ENCODE assay signal across 11 cellular contexts in genomic region chr4:102687373-102687981, GRCh38.
DNase-seq lines count a peak whose midpoint lies in the region; ATAC-seq, FAIRE-seq and TF ChIP-seq lines count a peak whose summit lies in the region.
"Had no signal": no experiment of that assay in that cellular context is flagged by ENCODE, and none has a peak within 500 bp of the region (broad histone marks: within the 10 kb centered on the region; RNA-seq: fewer than 3 reads in every experiment).

No MANE protein-coding gene starts in this region.

- peaks cover 24% of the 10 kb centered on the region for H3K36me3 Mint-ChIP-seq in CD8-positive, alpha-beta T cell
- H3K36me3 Mint-ChIP-seq: natural killer cell had no signal

- CTCF ChIA-PET in HepG2 (lab: Yijun Ruan, JAX; ENCODE audit: low intra/inter-chr PET ratio, low total read pairs), result no interaction called here
- CTCF ChIA-PET in CD8-positive, alpha-beta T cell (lab: Charles Lee), result no interaction called here

- H3K4me2 ChIP-seq in HepG2 (ENCODE audit: low read depth, low read length), result no peak overlapping the region

- ATAC-seq in GM18511 (IDR thresholded peaks at IDR 0.05; ENCODE audit: unreplicated experiment) (peak; percentile 93), HepG2 (no peak)
- ATAC-seq in CD8-positive, alpha-beta T cell, result no peak

- H3K4me1 Mint-ChIP-seq in CD8-positive, alpha-beta T cell (ENCODE audit: low read depth), result no peaks in the 10 kb centered on the region
- H3K4me1 Mint-ChIP-seq: activated naive CD4-positive, alpha-beta T cell treated with anti-CD3 and anti-CD28 coated beads, Interleukin-2, amount 50 U/mL, for 24 hours; natural killer cell had no signal

- 86% methylated on average over 4 of the region's 4 CpGs for WGBS in HepG2 (ENCODE audit: low lambda C conversion rate)

- intact Hi-C loops in HepG2 (cut with micrococcal nuclease; ENCODE audit: unreplicated experiment), result no loop called here
- intact Hi-C loops in CD8-positive, alpha-beta T cell (cut with DNase I, micrococcal nuclease), result no loop called here

- DNase-seq in HCEC 1CT (peak; percentile 29), MG63 (peak; percentile 6), HepG2 (ENCODE audit: low spot score) (no peak), cortex of kidney (lab: John Stamatoyannopoulos, UW) (no peak), AG08396 (ENCODE audit: low spot score) (no peak), NCI-H1417 treated with DMSO at 0.1 percent for 48 hours (lab: John Stamatoyannopoulos, UW) (no peak)
- DNase-seq in CD8-positive, alpha-beta T cell, result no peak
- DNase-seq: natural killer cell had no signal

- BruUV-seq in HepG2 (replicated peaks; lab: Mats Ljungman, UMichigan), result no TSS peak

- no peaks in the 10 kb centered on the region for H3K27me3 Mint-ChIP-seq in CD8-positive, alpha-beta T cell (ENCODE audit: low read depth)
- H3K27me3 Mint-ChIP-seq: activated naive CD4-positive, alpha-beta T cell treated with anti-CD3 and anti-CD28 coated beads, Interleukin-2, amount 50 U/mL, for 24 hours had no signal

- H3K4me1 ChIP-seq in HepG2 (ENCODE audit: insufficient read depth, low read length), result no peaks in the 10 kb centered on the region
- no peaks in the 10 kb centered on the region for H3K4me1 ChIP-seq in CD8-positive, alpha-beta T cell (ENCODE audit: insufficient read depth, low read length)

- TF ChIP-seq EP300 in HepG2 (IDR thresholded peaks at IDR 0.05; ENCODE audit: low read depth in 2 of 2, low read length in 2 of 2), result no peak
- no peak for TF ChIP-seq EP300 in HepG2 (CRISPR knock-in tag; IDR thresholded peaks at IDR 0.05; ENCODE audit: borderline replicate concordance)

- H4K20me1 ChIP-seq in HepG2 (ENCODE audit: insufficient read depth, low read length), result no peaks in the 10 kb centered on the region

- H3K36me3 ChIP-seq in MG63 (no peaks in the 10 kb centered on the region), HepG2 (replicated peaks in 1 of 2; ENCODE audit: control insufficient read depth in 1 of 2, insufficient read depth in 2 of 2, low read length in 2 of 2) (peaks cover 0 to 6% of the 10 kb centered on the region in 2 experiments; a peak in 1 of 5 replicates)
- no peaks in the 10 kb centered on the region for H3K36me3 ChIP-seq in CD8-positive, alpha-beta T cell (ENCODE audit: insufficient read depth, low read length)

- H3K79me2 ChIP-seq in HepG2 (ENCODE audit: insufficient read depth, low read length), result no peaks in the 10 kb centered on the region

- no peaks in the 10 kb centered on the region for H3K9me3 Mint-ChIP-seq in CD8-positive, alpha-beta T cell
- H3K9me3 Mint-ChIP-seq: activated naive CD4-positive, alpha-beta T cell treated with anti-CD3 and anti-CD28 coated beads, Interleukin-2, amount 50 U/mL, for 24 hours; natural killer cell had no signal

- no peak for TF ChIP-seq RAD21 in HepG2 (CRISPR knock-in tag; IDR thresholded peaks at IDR 0.05)

- H3K27ac ChIP-seq in HepG2 (ENCODE audit: extremely low read length, insufficient read depth, low read length), result no peak overlapping the region
- no peak overlapping the region for H3K27ac ChIP-seq in CD8-positive, alpha-beta T cell (ENCODE audit: low read depth, low read length)

- H3K9me3 ChIP-seq in MG63, result no peaks in the 10 kb centered on the region
- no peaks in the 10 kb centered on the region for H3K9me3 ChIP-seq in HepG2 (ENCODE audit: low read length)
- H3K9me3 ChIP-seq in CD8-positive, alpha-beta T cell (ENCODE audit: low read length), result no peaks in the 10 kb centered on the region
- H3K9me3 ChIP-seq: thoracic aorta had no signal

- no peak overlapping the region for H3K27ac Mint-ChIP-seq in CD8-positive, alpha-beta T cell
- H3K27ac Mint-ChIP-seq: activated naive CD4-positive, alpha-beta T cell treated with anti-CD3 and anti-CD28 coated beads, Interleukin-2, amount 50 U/mL, for 24 hours; natural killer cell had no signal

- H3K27me3 ChIP-seq in MG63 (no peaks in the 10 kb centered on the region), HepG2 (ENCODE audit: control insufficient read depth in 1 of 2, insufficient read depth in 2 of 2, low read length in 2 of 2) (no peaks in the 10 kb centered on the region; a peak in 1 of 5 replicates)
- no peaks in the 10 kb centered on the region for H3K27me3 ChIP-seq in CD8-positive, alpha-beta T cell (ENCODE audit: insufficient read depth, low read length)

- no peak overlapping the region for H3K4me3 Mint-ChIP-seq in CD8-positive, alpha-beta T cell
- H3K4me3 Mint-ChIP-seq: activated naive CD4-positive, alpha-beta T cell treated with anti-CD3 and anti-CD28 coated beads, Interleukin-2, amount 50 U/mL, for 24 hours; natural killer cell had no signal

- TF ChIP-seq POLR2A in HepG2 (IDR thresholded peaks at IDR 0.05; ENCODE audit: insufficient read depth in 1 of 2, low read depth in 2 of 2, low read length in 2 of 2), result no peak

- no peak overlapping the region for H3K9ac ChIP-seq in HepG2 (ENCODE audit: insufficient read depth, low read depth, low read length)

- TF ChIP-seq CTCF in HepG2 (CRISPR knock-in tag; IDR thresholded peaks at IDR 0.05), result no peak
- TF ChIP-seq CTCF in CD8-positive, alpha-beta T cell (IDR thresholded peaks at IDR 0.05), result no peak

- in situ Hi-C loops in HepG2 (cut with HindIII; ENCODE audit: extremely low pct_ligation_motif_present, low pct_unique_long_range_greater_than_20kb), result no loop called here

- no peak overlapping the region for H3K4me3 ChIP-seq in MG63
- H3K4me3 ChIP-seq in HepG2 (replicated peaks in 1 of 3; ENCODE audit: insufficient read depth in 1 of 3, low read depth in 2 of 3, low read length in 3 of 3), result no peak overlapping the region
- no peak overlapping the region for H3K4me3 ChIP-seq in CD8-positive, alpha-beta T cell (ENCODE audit: low read depth, low read length)
- H3K4me3 ChIP-seq: thoracic aorta had no signal

- FAIRE-seq in HepG2 (lab: Jason Lieb, UNC), result no peak

- POLR2A ChIA-PET in HepG2 (lab: Yijun Ruan, JAX), result no interaction called here
- POLR2A ChIA-PET in CD8-positive, alpha-beta T cell (lab: Charles Lee), result no interaction called here

- H2AFZ ChIP-seq in HepG2 (ENCODE audit: low read length), result no peak overlapping the region

TF ChIP-seq in HepG2, 621 proteins besides CTCF, POLR2A, EP300 and RAD21:
- peak; percentile 31; the same call in 1 of the 2 replicates for TF ChIP-seq FOSL2 (CRISPR knock-in tag; IDR thresholded peaks at IDR 0.05)
- no peak for TF ChIP-seq PRDM4 (CRISPR knock-in tag; IDR thresholded peaks at IDR 0.05; ENCODE audit: borderline replicate concordance)

Comparison
In these comparisons a context has a peak if more than half of its experiments do, and no peak if none do; other contexts are left out.
1. DNase-seq: peak in HCEC 1CT (single experiment) and MG63 (single experiment); none in HepG2 (single experiment), cortex of kidney (single experiment), AG08396 (single experiment), CD8-positive, alpha-beta T cell (0 of 7) and NCI-H1417 treated with DMSO at 0.1 percent for 48 hours (single experiment).